25 cellular contexts compared by ENCODE assay signal in genomic region chr19:2680808-2681207, GRCh38. TPM values are rescaled to one million over a fixed set of nuclear protein-coding genes. Genes with fewer than 3 reads are reported as not detected.
DNase-seq lines count a peak whose midpoint lies in the region; ATAC-seq and TF ChIP-seq lines count a peak whose summit lies in the region.
"Had no signal": no experiment of that assay in that cellular context is flagged by ENCODE, and none has a peak within 500 bp of the region (broad histone marks: within the 10 kb centered on the region; RNA-seq: fewer than 3 reads in every experiment).

No MANE protein-coding gene starts in this region.

- H3K27me3 ChIP-seq in ascending aorta: no peaks in the 10 kb centered on the region
- H3K27me3 ChIP-seq: upper lobe of left lung had no signal

- H3K36me3 ChIP-seq in ascending aorta: no peaks in the 10 kb centered on the region
- H3K36me3 ChIP-seq: brain microvascular endothelial cell, upper lobe of left lung had no signal

- peaks cover 4% of the 10 kb centered on the region for H3K36me3 Mint-ChIP-seq in stimulated activated naive CD8-positive, alpha-beta T cell treated with anti-CD3 and anti-CD28 coated beads, Interleukin-15, Interleukin-2, amounts not matched to agents 100 ng/mL and 50 ng/mL, for 24 hours (ENCODE audit: low read depth)
- peaks cover 6% of the 10 kb centered on the region for H3K36me3 Mint-ChIP-seq in dendritic cell treated with granulocyte-macrophage colony-stimulating factor and Interleukin-4, amounts not matched to agents 40 ng/mL and 50 ng/mL, for 4 days (ENCODE audit: low read depth)

- ATAC-seq in stimulated activated naive CD8-positive, alpha-beta T cell treated with anti-CD3 and anti-CD28 coated beads, Interleukin-15, amount 100 ng/mL, for 72 hours: no peak
- ATAC-seq in HG03280 (IDR thresholded peaks at IDR 0.05; ENCODE audit: unreplicated experiment): peak; percentile 29
- no peak for ATAC-seq in GM19467 (IDR thresholded peaks at IDR 0.05; ENCODE audit: unreplicated experiment)
- ATAC-seq: left cardiac atrium; stimulated activated naive CD8-positive, alpha-beta T cell treated with anti-CD3 and anti-CD28 coated beads, Interleukin-15, Interleukin-2, amounts not matched to agents 100 U/mL and 50 U/mL, for 24 hours had no signal

- intact Hi-C loops in dendritic cell treated with granulocyte-macrophage colony-stimulating factor and Interleukin-4, amounts not matched to agents 40 ng/mL and 50 ng/mL, for 4 days (cut with micrococcal nuclease): no loop called here
- intact Hi-C loops in ascending aorta (cut with DNase I): no loop called here

- no peaks in the 10 kb centered on the region for H3K4me1 ChIP-seq in ascending aorta
- H3K4me1 ChIP-seq: upper lobe of left lung had no signal

- H3K27ac ChIP-seq in ascending aorta: no peak overlapping the region
- no peak overlapping the region for H3K27ac ChIP-seq in substantia nigra (ENCODE audit: low read depth, low read length, poor library complexity, severe bottlenecking)
- H3K27ac ChIP-seq: brain microvascular endothelial cell, upper lobe of left lung had no signal

- peak overlapping the region; percentile 77 for H3K27ac Mint-ChIP-seq in stimulated activated naive CD8-positive, alpha-beta T cell treated with anti-CD3 and anti-CD28 coated beads, Interleukin-15, Interleukin-2, amounts not matched to agents 100 ng/mL and 50 ng/mL, for 24 hours
- no peak overlapping the region for H3K27ac Mint-ChIP-seq in stimulated activated naive CD8-positive, alpha-beta T cell treated with anti-CD3 and anti-CD28 coated beads, Interleukin-15, amount 100 ng/mL, for 72 hours
- peak overlapping the region; percentile 78 for H3K27ac Mint-ChIP-seq in dendritic cell treated with granulocyte-macrophage colony-stimulating factor and Interleukin-4, amounts not matched to agents 40 ng/mL and 50 ng/mL, for 4 days
- H3K27ac Mint-ChIP-seq: activated CD4-positive, alpha-beta T cell treated with anti-CD3 and anti-CD28 coated beads, Interleukin-2, amount 10 ng/mL, durations not matched to agents 24 days and 14 days; endodermal cell; nephron had no signal

- no peaks in the 10 kb centered on the region for H3K9me3 Mint-ChIP-seq in stimulated activated naive CD8-positive, alpha-beta T cell treated with anti-CD3 and anti-CD28 coated beads, Interleukin-15, Interleukin-2, amounts not matched to agents 100 ng/mL and 50 ng/mL, for 24 hours
- H3K9me3 Mint-ChIP-seq in stimulated activated naive CD8-positive, alpha-beta T cell treated with anti-CD3 and anti-CD28 coated beads, Interleukin-15, amount 100 ng/mL, for 72 hours: peaks cover 0 to 14% of the 10 kb centered on the region in 2 donors
- H3K9me3 Mint-ChIP-seq in dendritic cell treated with granulocyte-macrophage colony-stimulating factor and Interleukin-4, amounts not matched to agents 40 ng/mL and 50 ng/mL, for 4 days: peaks cover 18% of the 10 kb centered on the region

- H3K4me3 ChIP-seq in ascending aorta: no peak overlapping the region
- H3K4me3 ChIP-seq: upper lobe of left lung had no signal

- H3K9me3 ChIP-seq in ascending aorta: no peaks in the 10 kb centered on the region
- H3K9me3 ChIP-seq: upper lobe of left lung had no signal

- DNase-seq in stimulated activated naive CD8-positive, alpha-beta T cell treated with anti-CD3 and anti-CD28 coated beads, Interleukin-15, amount 100 ng/mL, for 72 hours: no peak
- DNase-seq in ascending aorta (ENCODE audit: low spot score in 2 of 2): no peak
- DNase-seq in substantia nigra (lab: John Stamatoyannopoulos, UW): no peak
- DNase-seq in NCI-H1105 (lab: John Stamatoyannopoulos, UW): no peak
- DNase-seq: 8988T; activated CD4-positive, alpha-beta T cell treated with anti-CD3 and anti-CD28 coated beads, Interleukin-2, amount 10 ng/mL, durations not matched to agents 24 days and 14 days; activated CD8-positive, alpha-beta memory T cell treated with anti-CD3 and anti-CD28 coated beads, Interleukin-2, amount 50 U/mL, for 4 hours; AML-193; brain microvascular endothelial cell; endodermal cell; IMR-90; left cardiac atrium; NCI-H69; OCI-M1; posterior cingulate gyrus; SHP77; stimulated activated CD4-positive, alpha-beta T cell treated with anti-CD3 and anti-CD28 coated beads, Interleukin-1b, Interleukin-23, amount 100 ng/mL, for 48 hours; stimulated activated naive CD8-positive, alpha-beta T cell treated with anti-CD3 and anti-CD28 coated beads, Interleukin-15, Interleukin-2, amounts not matched to agents 100 U/mL and 50 U/mL, for 24 hours; T-helper 1 cell had no signal

- H3K4me1 Mint-ChIP-seq in stimulated activated naive CD8-positive, alpha-beta T cell treated with anti-CD3 and anti-CD28 coated beads, Interleukin-15, Interleukin-2, amounts not matched to agents 100 ng/mL and 50 ng/mL, for 24 hours (ENCODE audit: low read depth): peaks cover 5% of the 10 kb centered on the region
- H3K4me1 Mint-ChIP-seq in stimulated activated naive CD8-positive, alpha-beta T cell treated with anti-CD3 and anti-CD28 coated beads, Interleukin-15, amount 100 ng/mL, for 72 hours: no peaks in the 10 kb centered on the region
- peaks cover 49% of the 10 kb centered on the region for H3K4me1 Mint-ChIP-seq in dendritic cell treated with granulocyte-macrophage colony-stimulating factor and Interleukin-4, amounts not matched to agents 40 ng/mL and 50 ng/mL, for 4 days (ENCODE audit: low read depth)
- H3K4me1 Mint-ChIP-seq: activated CD4-positive, alpha-beta T cell treated with anti-CD3 and anti-CD28 coated beads, Interleukin-2, amount 10 ng/mL, durations not matched to agents 24 days and 14 days; endodermal cell; nephron had no signal

- no peaks in the 10 kb centered on the region for H3K27me3 Mint-ChIP-seq in stimulated activated naive CD8-positive, alpha-beta T cell treated with anti-CD3 and anti-CD28 coated beads, Interleukin-15, Interleukin-2, amounts not matched to agents 100 ng/mL and 50 ng/mL, for 24 hours
- H3K27me3 Mint-ChIP-seq in stimulated activated naive CD8-positive, alpha-beta T cell treated with anti-CD3 and anti-CD28 coated beads, Interleukin-15, amount 100 ng/mL, for 72 hours: no peaks in the 10 kb centered on the region
- peaks cover 4% of the 10 kb centered on the region for H3K27me3 Mint-ChIP-seq in dendritic cell treated with granulocyte-macrophage colony-stimulating factor and Interleukin-4, amounts not matched to agents 40 ng/mL and 50 ng/mL, for 4 days
- H3K27me3 Mint-ChIP-seq: activated CD4-positive, alpha-beta T cell treated with anti-CD3 and anti-CD28 coated beads, Interleukin-2, amount 10 ng/mL, durations not matched to agents 24 days and 14 days had no signal

- peak overlapping the region; percentile 7 for H3K4me3 Mint-ChIP-seq in stimulated activated naive CD8-positive, alpha-beta T cell treated with anti-CD3 and anti-CD28 coated beads, Interleukin-15, Interleukin-2, amounts not matched to agents 100 ng/mL and 50 ng/mL, for 24 hours
- H3K4me3 Mint-ChIP-seq in stimulated activated naive CD8-positive, alpha-beta T cell treated with anti-CD3 and anti-CD28 coated beads, Interleukin-15, amount 100 ng/mL, for 72 hours: no peak overlapping the region
- H3K4me3 Mint-ChIP-seq in dendritic cell treated with granulocyte-macrophage colony-stimulating factor and Interleukin-4, amounts not matched to agents 40 ng/mL and 50 ng/mL, for 4 days: no peak overlapping the region
- H3K4me3 Mint-ChIP-seq: activated CD4-positive, alpha-beta T cell treated with anti-CD3 and anti-CD28 coated beads, Interleukin-2, amount 10 ng/mL, durations not matched to agents 24 days and 14 days; endodermal cell; nephron had no signal

- TF ChIP-seq CTCF in ascending aorta (IDR thresholded peaks at IDR 0.05): no peak

RNA-seq across cellular contexts. Expression of gene GNG7, which starts 21.7 kb away (rescaled TPM):
- 0.96 TPM for total RNA-seq in ascending aorta

RNA-seq across cellular contexts. Expression of gene DIRAS1, which starts 40.4 kb away (rescaled TPM):
- total RNA-seq in ascending aorta: not detected

RNA-seq across cellular contexts. Expression of gene SLC39A3, which starts 59.0 kb away (rescaled TPM):
- total RNA-seq in ascending aorta: 72.7 TPM

Comparison
In these comparisons a context has a peak if more than half of its experiments do, and no peak if none do; other contexts are left out.
1. H3K27ac Mint-ChIP-seq: peak in stimulated activated naive CD8-positive, alpha-beta T cell treated with anti-CD3 and anti-CD28 coated beads, Interleukin-15, Interleukin-2, amounts not matched to agents 100 ng/mL and 50 ng/mL, for 24 hours (single experiment) and dendritic cell treated with granulocyte-macrophage colony-stimulating factor and Interleukin-4, amounts not matched to agents 40 ng/mL and 50 ng/mL, for 4 days (single experiment); none in stimulated activated naive CD8-positive, alpha-beta T cell treated with anti-CD3 and anti-CD28 coated beads, Interleukin-15, amount 100 ng/mL, for 72 hours (0 of 2).